ENCODE assay signal across 8 cellular contexts in the genomic region with DNA sequence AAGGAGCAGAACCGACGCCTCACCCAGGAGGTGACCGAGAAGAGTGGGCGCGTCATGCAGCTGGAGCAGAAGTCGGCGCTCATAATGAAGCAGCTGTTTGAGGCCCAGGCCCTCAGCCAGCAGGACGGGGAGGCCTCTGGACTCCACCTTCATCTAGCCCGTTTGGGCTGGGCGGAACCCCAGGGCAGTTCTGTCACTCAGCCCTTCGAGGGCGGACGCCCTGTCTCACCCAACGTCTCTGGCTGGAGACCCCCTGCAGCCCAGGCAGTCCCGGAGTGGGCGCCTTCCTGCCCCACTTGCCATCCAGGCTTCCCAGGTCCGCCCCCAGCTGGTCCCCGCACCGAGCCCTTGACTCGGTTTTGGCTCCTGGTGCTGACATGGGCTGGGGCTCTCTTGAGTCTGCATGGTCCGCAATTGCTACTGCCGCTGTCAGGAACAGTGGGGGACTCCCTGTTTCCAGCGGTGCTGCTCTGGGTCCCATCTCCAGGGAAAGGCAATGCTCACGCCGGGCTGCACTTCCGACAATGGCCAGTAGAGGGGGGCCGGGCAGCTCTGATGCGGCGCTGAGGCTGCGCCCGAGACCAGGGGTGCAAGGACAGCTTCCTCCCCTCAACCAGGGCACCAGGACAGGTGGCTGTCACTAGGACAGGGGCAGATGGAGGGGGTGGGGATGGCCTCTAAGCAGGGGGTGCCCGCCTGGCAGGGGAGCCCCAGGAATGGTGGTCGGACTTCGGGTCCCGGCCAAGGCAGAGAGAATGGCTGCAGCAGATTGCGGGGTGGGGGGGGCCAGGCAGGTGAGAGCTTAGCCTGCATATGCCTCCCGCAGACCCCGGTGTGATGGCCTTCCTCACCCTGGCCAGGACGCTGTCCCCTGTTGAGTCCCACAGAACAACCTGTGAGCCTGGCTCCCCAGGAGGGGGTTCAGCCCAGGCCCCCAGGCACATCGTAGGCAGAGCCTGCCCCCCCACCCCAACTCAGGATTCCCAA.
DNase-seq lines count a peak whose midpoint lies in the region; ATAC-seq and TF ChIP-seq lines count a peak whose summit lies in the region.

No MANE protein-coding gene starts in this region.

- no peaks in the 10 kb centered on the region for H3K9me3 Mint-ChIP-seq in MCF 10A (ENCODE audit: unreplicated experiment)

- intact Hi-C loops in MCF 10A (cut with micrococcal nuclease) = loop anchor here (10.0 kb wide), 1 partner anchor 97 kb away; no protein-coding TSS in a partner anchor

- no peak overlapping the region for H3K4me3 ChIP-seq in AG04449 (ENCODE audit: low read depth, low read length)
- no peak overlapping the region for H3K4me3 ChIP-seq in WI38 (ENCODE audit: low read depth, low read length)

- no peak overlapping the region for H3K27ac Mint-ChIP-seq in MCF 10A (ENCODE audit: low read depth, unreplicated experiment)

- peaks cover 64% of the 10 kb centered on the region for H3K36me3 Mint-ChIP-seq in MCF 10A (ENCODE audit: insufficient read depth, unreplicated experiment)

- no peak overlapping the region for H3K4me3 Mint-ChIP-seq in MCF 10A (ENCODE audit: unreplicated experiment)

- CTCF ChIA-PET in AG04449 (lab: Yijun Ruan, JAX) (interaction anchor here (0.6 to 3.1 kb wide), 17 partner anchors 11 to 527 kb away, joined by 3 to 17 read pairs (median 4); no protein-coding TSS in a partner anchor), MCF 10A (lab: Yijun Ruan, JAX) (interaction anchor here (0.6 to 2.0 kb wide), 33 partner anchors 9 to 720 kb away, joined by 3 to 8 read pairs (median 4); no protein-coding TSS in a partner anchor)

- POLR2A ChIA-PET in AG04449 (lab: Yijun Ruan, JAX) (no interaction called here), MCF 10A (lab: Yijun Ruan, JAX) (interaction anchor here (0.6 to 2.0 kb wide), 4 partner anchors 34 to 539 kb away, joined by 4 to 6 read pairs (median 4); no protein-coding TSS in a partner anchor)

- BruUV-seq in MCF 10A (replicated peaks; lab: Mats Ljungman, UMichigan) = no TSS peak

- TF ChIP-seq CTCF in AG04449 (IDR thresholded peaks at IDR 0.05; ENCODE audit: insufficient read depth, low read length, missing control alignments) (peak; percentile 99), LNCAP (IDR thresholded peaks at IDR 0.05) (peak; percentile 98), WI38 (IDR thresholded peaks at IDR 0.05; ENCODE audit: low read depth, low read length) (peak; percentile 99), MCF 10A (IDR thresholded peaks at IDR 0.05; ENCODE audit: unreplicated experiment) (peak; percentile 91)

- no peaks in the 10 kb centered on the region for H3K4me1 Mint-ChIP-seq in MCF 10A (ENCODE audit: insufficient read depth, unreplicated experiment)

- ATAC-seq in GM18909 (IDR thresholded peaks at IDR 0.05; ENCODE audit: poor library complexity, unreplicated experiment) (peak; percentile 70), HG03108 (IDR thresholded peaks at IDR 0.05; ENCODE audit: unreplicated experiment) (no peak)

- DNase-seq in AG04449 (ENCODE audit: low read depth, low spot score) = no peak
- DNase-seq in MCF 10A (ENCODE audit: unreplicated experiment) = peak; percentile 47
- peak; percentile 81 for DNase-seq in islet precursor cell
- peak; percentile 36 to 71 for DNase-seq in stimulated activated CD4-positive, alpha-beta T cell treated with anti-CD3 and anti-CD28 coated beads, Interleukin-1b, Interleukin-23, amount 100 ng/mL, for 1 hour (ENCODE audit: low read depth in 2 of 2)

- H3K27me3 Mint-ChIP-seq in MCF 10A (ENCODE audit: insufficient read depth, unreplicated experiment) = no peaks in the 10 kb centered on the region
